In genomic region chr1:37728416-37728815, GRCh38 we compare ENCODE assay signal across 33 cellular contexts. TPM values are rescaled to one million over a fixed set of nuclear protein-coding genes. Genes with fewer than 3 reads are reported as not detected.
"Had no signal": no experiment of that assay in that cellular context is flagged by ENCODE, and none has a peak within 500 bp of the region (broad histone marks: within the 10 kb centered on the region; RNA-seq: fewer than 3 reads in every experiment).

No MANE protein-coding gene starts in this region.

- H3K27me3 ChIP-seq: vagina had no signal

- H3K9me3 ChIP-seq: left lung, lower lobe of right lung, mucosa of descending colon, prostate gland, spleen, suprapubic skin, thoracic aorta, tibial artery, vagina had no signal

- ATAC-seq: left colon; left lung; lower lobe of right lung; mucosa of descending colon; naive thymus-derived CD4-positive, alpha-beta T cell; natural killer cell treated with Interleukin-12 subunit alpha and Interleukin-12 subunit beta and Interleukin-15 and Interleukin-18, amount 100 ng/mL, for 72 hours; right cardiac atrium; sciatic nerve; stimulated activated effector memory CD8-positive, alpha-beta T cell treated with anti-CD3 and anti-CD28 coated beads, Interleukin-12 subunit alpha, Interleukin-12 subunit beta, amount 100 ng/mL, for 72 hours had no signal

- H3K27ac ChIP-seq: left lung, lower lobe of right lung, parathyroid adenoma, prostate gland, spleen, suprapubic skin, thoracic aorta, tibial artery, vagina had no signal

- H3K4me1 ChIP-seq: left lung, lower lobe of right lung, parathyroid adenoma, prostate gland, spleen, suprapubic skin, tibial artery, vagina had no signal

- H3K4me3 Mint-ChIP-seq: immature natural killer cell; naive thymus-derived CD4-positive, alpha-beta T cell; natural killer cell treated with Interleukin-12 subunit alpha and Interleukin-12 subunit beta and Interleukin-15 and Interleukin-18, amount 100 ng/mL, for 72 hours; neural crest cell; stimulated activated effector memory CD8-positive, alpha-beta T cell treated with anti-CD3 and anti-CD28 coated beads, Interleukin-12 subunit alpha, Interleukin-12 subunit beta, amount 100 ng/mL, for 72 hours; stimulated activated naive CD8-positive, alpha-beta T cell treated with anti-CD3 and anti-CD28 coated beads, Interleukin-15, Interleukin-2, amounts not matched to agents 100 ng/mL and 50 ng/mL, for 24 hours; type B pancreatic cell had no signal

- DNase-seq: hippocampal formation; immature natural killer cell; kidney; left colon; left lung; lower lobe of right lung; mammary epithelial cell; mesendoderm; midbrain; mucosa of descending colon; naive thymus-derived CD4-positive, alpha-beta T cell; nucleus accumbens; retina; right cardiac atrium; small intestine; spleen; stimulated activated CD4-positive, alpha-beta T cell treated with anti-CD3 and anti-CD28 coated beads, Interleukin-4, amount 100 ng/mL, for 24 hours; stimulated activated naive CD4-positive, alpha-beta T cell had no signal

- H3K36me3 Mint-ChIP-seq: immature natural killer cell; naive thymus-derived CD4-positive, alpha-beta T cell; natural killer cell treated with Interleukin-12 subunit alpha and Interleukin-12 subunit beta and Interleukin-15 and Interleukin-18, amount 100 ng/mL, for 72 hours; stimulated activated effector memory CD8-positive, alpha-beta T cell treated with anti-CD3 and anti-CD28 coated beads, Interleukin-12 subunit alpha, Interleukin-12 subunit beta, amount 100 ng/mL, for 72 hours; type B pancreatic cell had no signal

- H3K9me3 Mint-ChIP-seq: immature natural killer cell; natural killer cell treated with Interleukin-12 subunit alpha and Interleukin-12 subunit beta and Interleukin-15 and Interleukin-18, amount 100 ng/mL, for 72 hours; neural crest cell; stimulated activated effector memory CD8-positive, alpha-beta T cell treated with anti-CD3 and anti-CD28 coated beads, Interleukin-12 subunit alpha, Interleukin-12 subunit beta, amount 100 ng/mL, for 72 hours; stimulated activated naive CD8-positive, alpha-beta T cell treated with anti-CD3 and anti-CD28 coated beads, Interleukin-15, Interleukin-2, amounts not matched to agents 100 ng/mL and 50 ng/mL, for 24 hours; type B pancreatic cell had no signal

- H3K4me3 ChIP-seq: left lung, lower lobe of right lung, mucosa of descending colon, prostate gland, spleen, suprapubic skin, thoracic aorta, tibial artery, vagina had no signal

- H3K4me1 Mint-ChIP-seq: immature natural killer cell; naive thymus-derived CD4-positive, alpha-beta T cell; stimulated activated effector memory CD8-positive, alpha-beta T cell treated with anti-CD3 and anti-CD28 coated beads, Interleukin-12 subunit alpha, Interleukin-12 subunit beta, amount 100 ng/mL, for 72 hours had no signal

- H3K36me3 ChIP-seq: left lung, lower lobe of right lung, prostate gland, spleen, suprapubic skin, thoracic aorta, tibial artery, vagina had no signal

- H3K27ac Mint-ChIP-seq: immature natural killer cell; natural killer cell treated with Interleukin-12 subunit alpha and Interleukin-12 subunit beta and Interleukin-15 and Interleukin-18, amount 100 ng/mL, for 72 hours; stimulated activated effector memory CD8-positive, alpha-beta T cell treated with anti-CD3 and anti-CD28 coated beads, Interleukin-12 subunit alpha, Interleukin-12 subunit beta, amount 100 ng/mL, for 72 hours; stimulated activated naive CD8-positive, alpha-beta T cell treated with anti-CD3 and anti-CD28 coated beads, Interleukin-15, Interleukin-2, amounts not matched to agents 100 ng/mL and 50 ng/mL, for 24 hours; type B pancreatic cell had no signal

RNA-seq across cellular contexts. Expression of gene EPHA10, which starts 36.5 kb away (rescaled TPM):
- total RNA-seq: mammary epithelial cell; myocyte; natural killer cell treated with Interleukin-12 subunit alpha and Interleukin-12 subunit beta and Interleukin-15 and Interleukin-18, amount 100 ng/mL, for 72 hours; osteoblast; subcutaneous adipose tissue; thoracic aorta had no signal
- polyA plus RNA-seq: immature natural killer cell; mammary epithelial cell; naive thymus-derived CD4-positive, alpha-beta T cell had no signal
